8 cellular contexts compared by ENCODE assay signal in the genomic region with DNA sequence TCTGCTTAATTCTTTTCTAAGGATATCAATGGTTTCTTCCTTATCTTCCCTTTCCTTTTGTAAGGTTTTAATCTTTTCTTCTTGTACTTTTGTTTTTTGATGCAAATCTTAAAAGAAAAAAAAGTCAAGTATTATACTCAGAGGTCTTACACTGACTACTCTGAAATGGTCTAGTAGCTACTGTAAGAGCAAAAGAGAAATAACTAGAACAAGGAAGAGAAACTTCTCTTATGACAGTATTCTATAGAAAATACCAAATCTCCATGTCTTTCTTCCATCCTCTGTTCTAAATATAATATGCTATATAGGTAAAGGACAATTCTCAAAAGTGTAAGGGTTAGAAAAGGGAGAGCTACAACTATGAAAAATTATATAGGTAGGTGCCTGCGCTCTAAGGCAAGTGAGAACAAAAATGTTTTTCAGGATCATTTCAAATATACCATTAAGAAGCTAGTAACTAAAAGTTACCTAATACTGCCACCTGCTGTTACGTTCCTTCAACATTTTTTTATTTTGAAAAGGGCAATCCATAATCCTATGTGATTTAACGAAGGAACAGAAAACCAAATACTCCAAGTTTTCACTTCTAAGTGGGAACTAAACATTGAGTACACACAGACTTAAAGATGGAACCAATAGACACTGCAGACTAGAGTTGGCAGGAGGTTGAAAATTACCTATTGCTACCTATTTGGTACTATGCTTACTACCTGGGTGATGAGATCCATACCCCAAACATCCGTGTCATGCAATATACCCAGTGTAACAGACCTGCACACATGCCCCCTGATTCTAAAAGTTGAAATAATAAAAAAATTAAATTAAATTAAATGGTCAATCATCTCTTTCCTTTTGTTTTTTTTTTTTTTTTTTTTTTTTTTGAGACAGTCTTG. TPM values are rescaled to one million over a fixed set of nuclear protein-coding genes. Genes with fewer than 3 reads are reported as not detected.
DNase-seq lines count a peak whose midpoint lies in the region; ATAC-seq and TF ChIP-seq lines count a peak whose summit lies in the region.

No MANE protein-coding gene starts in this region.

- TF ChIP-seq CTCF in GM10248 (IDR thresholded peaks at IDR 0.05; ENCODE audit: control extremely low read depth, extremely low read depth, low read depth, missing control alignments) (peak; percentile 55), body of pancreas (IDR thresholded peaks at IDR 0.05) (peak; percentile 17 to 61 (median 49)), testis (IDR thresholded peaks at IDR 0.05) (peak; percentile 37 to 54 (median 38))

- TF ChIP-seq POLR2A in body of pancreas (IDR thresholded peaks at IDR 0.05) = no peak
- no peak for TF ChIP-seq POLR2A in testis (IDR thresholded peaks at IDR 0.05)

- CTCF ChIA-PET in GM10248 (lab: Yijun Ruan, JAX) = interaction anchor here (0.6 to 8.0 kb wide), 38 partner anchors 9 to 1316 kb away, joined by 3 to 217 read pairs (median 6); a partner anchor contains a TSS

- ATAC-seq in HG02759 (IDR thresholded peaks at IDR 0.05; ENCODE audit: unreplicated experiment) = peak; percentile 63
- ATAC-seq in body of pancreas = peak; percentile 47

- H3K9me3 ChIP-seq in body of pancreas = no peaks in the 10 kb centered on the region
- no peaks in the 10 kb centered on the region for H3K9me3 ChIP-seq in testis

- H3K4me3 ChIP-seq in body of pancreas = no peak overlapping the region
- H3K4me3 ChIP-seq in testis = no peak overlapping the region

- no peaks in the 10 kb centered on the region for H3K36me3 ChIP-seq in body of pancreas (replicated peaks in 1 of 2; ENCODE audit: insufficient read depth in 1 of 2, low read depth in 2 of 2)
- no peaks in the 10 kb centered on the region for H3K36me3 ChIP-seq in testis (ENCODE audit: low read depth, missing control alignments)

- WGBS in body of pancreas, 2 donors = 26 to 27% methylated on average over 4 of the region's 4 CpGs
- WGBS in testis, 2 donors = 58 to 63% methylated on average over 4 of the region's 4 CpGs

- DNase-seq in GM10248 (ENCODE audit: extremely low spot score) = peak; percentile 12
- peak; percentile 35 for DNase-seq in NCI-H2227 (lab: John Stamatoyannopoulos, UW; ENCODE audit: unreplicated experiment)
- peak in 1 of 4 donors; percentile 10 for DNase-seq in body of pancreas
- DNase-seq in iris pigment epithelial cell (ENCODE audit: low read depth) = peak; percentile 41
- no peak for DNase-seq in testis
- DNase-seq in GOT3 (lab: John Stamatoyannopoulos, UW) = no peak
- no peak for DNase-seq in activated CD4-positive, CD25-positive, alpha-beta regulatory T cell treated with anti-CD3 and anti-CD28 coated beads, Interleukin-2, amount 50 U/mL, for 72 hours

- intact Hi-C loops in body of pancreas (cut with DNase I) = no loop called here
- intact Hi-C loops in testis (cut with DNase I; ENCODE audit: low total_unique reads) = loop anchor here (5.0 kb wide), 1 partner anchor 60 kb away; no protein-coding TSS in a partner anchor

- H3K27me3 ChIP-seq in body of pancreas = no peaks in the 10 kb centered on the region
- no peaks in the 10 kb centered on the region for H3K27me3 ChIP-seq in testis

- POLR2A ChIA-PET in GM10248 (lab: Yijun Ruan, JAX) = no interaction called here

- no peak overlapping the region for H3K27ac ChIP-seq in body of pancreas
- no peak overlapping the region for H3K27ac ChIP-seq in testis

- H3K4me1 ChIP-seq in body of pancreas = peaks cover 11% of the 10 kb centered on the region
- peaks cover 6% of the 10 kb centered on the region for H3K4me1 ChIP-seq in testis

RNA-seq across cellular contexts. Expression of a gene that starts 36.7 kb away (rescaled TPM):
- total RNA-seq in body of pancreas (1 to 10 TPM in 1 of 2 donors, under 1 TPM in 1; 0.33 to 3.6 TPM), testis (10 to 100 TPM; 18.0 to 23.5 TPM)
- 8.5 TPM for polyA plus RNA-seq in testis (ENCODE audit: insufficient read depth, low read depth, low replicate concordance)

RNA-seq across cellular contexts. Expression of a gene that starts 37.0 kb away (rescaled TPM):
- total RNA-seq in body of pancreas (1 to 10 TPM; 3.6 to 8.8 TPM), testis (10 to 100 TPM; 46.4 to 62.8 TPM)
- 42.0 TPM for polyA plus RNA-seq in testis (ENCODE audit: insufficient read depth, low read depth, low replicate concordance)

RNA-seq across cellular contexts. Expression of a gene that starts 42.1 kb away (rescaled TPM):
- total RNA-seq in body of pancreas (not detected), testis (1 to 10 TPM; 1.8 to 2.2 TPM)
- polyA plus RNA-seq in testis (ENCODE audit: insufficient read depth, low read depth, low replicate concordance) = 0.91 TPM

Comparison
In these comparisons a context has a peak if more than half of its experiments do, and no peak if none do; other contexts are left out.
1. DNase-seq: peak in GM10248 (single experiment), NCI-H2227 (single experiment) and iris pigment epithelial cell (single experiment); none in testis (single experiment), GOT3 (single experiment) and activated CD4-positive, CD25-positive, alpha-beta regulatory T cell treated with anti-CD3 and anti-CD28 coated beads, Interleukin-2, amount 50 U/mL, for 72 hours (single experiment).
2. RNA of a gene that starts 36.7 kb away (total RNA-seq): 18.0 to 23.5 TPM in testis; 0.33 to 3.6 TPM in body of pancreas; every median in the first group is over 4 times any median in the second.
3. RNA of a gene that starts 37.0 kb away (total RNA-seq): 46.4 to 62.8 TPM in testis; 3.6 to 8.8 TPM in body of pancreas; every median in the first group is over 4 times any median in the second.
4. Peak in every context shown above with its lines, with median percentiles within 50 percentile points of each other: CTCF ChIP-seq.